ENCODE assay signal across 8 cellular contexts in the genomic region with DNA sequence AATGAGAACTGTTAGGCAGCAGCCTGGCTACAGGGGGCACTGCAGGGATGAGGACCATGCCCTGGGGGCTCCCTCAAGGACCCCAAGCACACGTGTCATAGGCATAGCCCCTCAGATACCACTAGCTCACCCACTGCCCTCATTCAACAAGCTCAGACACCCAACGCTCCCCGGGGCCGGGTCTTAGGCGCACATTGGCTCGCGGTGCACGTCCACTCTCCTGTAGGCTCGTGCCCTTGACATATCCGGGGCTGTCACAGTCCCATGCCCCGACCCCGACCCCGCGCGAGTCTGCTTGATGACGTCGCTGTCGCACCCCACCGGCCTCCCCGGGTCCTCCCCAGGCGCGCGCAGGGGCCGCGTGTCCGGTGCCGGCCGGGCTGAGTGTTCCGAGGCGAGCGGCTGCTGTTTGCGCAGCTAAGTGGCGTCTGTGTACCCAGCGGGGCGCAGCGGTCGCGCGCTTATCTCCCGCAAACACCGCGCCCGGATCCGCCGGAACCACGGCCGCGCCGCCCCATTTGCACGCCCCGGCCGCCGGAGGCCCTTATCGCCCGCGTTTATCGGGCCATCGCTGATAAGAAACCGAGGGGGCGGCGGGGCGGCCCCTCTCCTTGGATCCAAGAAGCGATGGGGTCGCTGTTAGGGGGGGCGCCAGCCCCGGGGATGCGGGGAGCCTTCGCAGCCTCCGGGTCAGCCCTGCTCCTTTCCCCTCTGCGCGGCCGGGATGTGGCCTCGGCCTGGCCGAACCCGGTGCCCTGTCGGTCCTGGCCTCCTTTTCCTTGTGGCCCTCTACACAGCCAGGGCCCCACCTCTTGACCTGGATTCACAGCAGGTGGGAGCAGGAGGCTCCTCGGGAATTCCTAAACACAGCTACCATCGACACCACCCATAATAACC. TPM values are rescaled to one million over a fixed set of nuclear protein-coding genes. Genes with fewer than 3 reads are reported as not detected.
A peak's percentile ranks its signal among the peaks of the same experiment; 100 is the strongest.
DNase-seq lines count a peak whose midpoint lies in the region; ATAC-seq and TF ChIP-seq lines count a peak whose summit lies in the region.

No MANE protein-coding gene starts in this region.

- peak overlapping the region; percentile 33 for H3K4me3 Mint-ChIP-seq in chondrocyte (ENCODE audit: unreplicated experiment)

- CTCF ChIA-PET in A673 (lab: Charles Lee), result no interaction called here
- CTCF ChIA-PET in HEK293T (lab: Yijun Ruan, JAX), result interaction anchor here (1.0 to 3.4 kb wide), 8 partner anchors 9 to 40 kb away, joined by 3 to 20 read pairs (median 4); no protein-coding TSS in a partner anchor

- intact Hi-C loops in A673 (cut with micrococcal nuclease; ENCODE audit: unreplicated experiment), result no loop called here

- DNase-seq in A673 (ENCODE audit: low spot score) (no peak), HEK293T (ENCODE audit: extremely low spot score) (peak; percentile 47), chondrocyte (ENCODE audit: low spot score) (peak; percentile 92), kidney glomerular epithelial cell (lab: John Stamatoyannopoulos, UW) (no peak), NCI-H2107 treated with DMSO at 0.1 percent for 48 hours (lab: John Stamatoyannopoulos, UW; ENCODE audit: unreplicated experiment) (no peak), RPMI8226 (no peak)

- WGBS in mesodermal cell (ENCODE audit: insufficient coverage in 2 of 2), 2 experiments, result 0 to 1% methylated on average over 63 to 75 of the region's 78 CpGs

- no peak for ATAC-seq in GM18868 (IDR thresholded peaks at IDR 0.05; ENCODE audit: unreplicated experiment)

- TF ChIP-seq CTCF in A673 (conservative IDR thresholded peaks at IDR 0.05; ENCODE audit: low read depth, low read length) (peak; percentile 47), chondrocyte (IDR thresholded peaks at IDR 0.05) (peak; percentile 66)

- no peaks in the 10 kb centered on the region for H3K36me3 ChIP-seq in A673 (ENCODE audit: insufficient read depth, low read length, poor library complexity, severe bottlenecking)
- H3K36me3 ChIP-seq in mesodermal cell (ENCODE audit: control insufficient read depth, insufficient read depth, low read length), result no peaks in the 10 kb centered on the region

- no TSS peak for BruUV-seq in A673 (replicated peaks; lab: Mats Ljungman, UMichigan)

- H3K9me3 ChIP-seq in A673 (ENCODE audit: low read depth, low read length, poor library complexity, severe bottlenecking) (no peaks in the 10 kb centered on the region), mesodermal cell (ENCODE audit: control insufficient read depth, low read length) (no peaks in the 10 kb centered on the region)

- H3K27ac ChIP-seq in A673 (ENCODE audit: low read depth, low read length, poor library complexity, severe bottlenecking) (no peak overlapping the region), mesodermal cell (ENCODE audit: low read depth, low read length, severe bottlenecking) (no peak overlapping the region)

- H3K27me3 Mint-ChIP-seq in chondrocyte (ENCODE audit: low read depth), result peaks cover 40% of the 10 kb centered on the region

- no peaks in the 10 kb centered on the region for H3K4me1 ChIP-seq in A673 (ENCODE audit: insufficient read depth, low read length, poor library complexity, severe bottlenecking)
- no peaks in the 10 kb centered on the region for H3K4me1 ChIP-seq in mesodermal cell (ENCODE audit: control insufficient read depth, insufficient read depth, low read length, poor library complexity, severe bottlenecking)

- H3K36me3 Mint-ChIP-seq in chondrocyte (ENCODE audit: low read depth), result no peaks in the 10 kb centered on the region

- H3K27ac Mint-ChIP-seq in chondrocyte (ENCODE audit: unreplicated experiment), result no peak overlapping the region

- POLR2A ChIA-PET in A673 (lab: Charles Lee; ENCODE audit: low non-redundant PET) (no interaction called here), HEK293T (lab: Yijun Ruan, JAX) (interaction anchor here (0.6 to 1.8 kb wide), 16 partner anchors 9 to 82 kb away, joined by 3 to 16 read pairs (median 4); partner anchors contain the start of genes LSM12, PPY and PYY)

- no peaks in the 10 kb centered on the region for H3K4me1 Mint-ChIP-seq in chondrocyte (ENCODE audit: low read depth)

- H3K4me3 ChIP-seq in A673 (ENCODE audit: low read depth, low read length, poor library complexity, severe bottlenecking) (peak overlapping the region; percentile 42), mesodermal cell (ENCODE audit: extremely low read depth, insufficient read depth, low read length, poor library complexity, severe bottlenecking) (peak overlapping the region; percentile 44)

- H3K27me3 ChIP-seq in A673 (replicated peaks; ENCODE audit: insufficient read depth, low read depth, low read length, poor library complexity), result no peaks in the 10 kb centered on the region

- H3K9me3 Mint-ChIP-seq in chondrocyte (ENCODE audit: low read depth), result no peaks in the 10 kb centered on the region

TF ChIP-seq in HEK293T, 16 proteins besides CTCF, POLR2A, EP300 and RAD21:
- no peak for TF ChIP-seq SP1 (IDR thresholded peaks at IDR 0.05)
- peak; percentile 86 for TF ChIP-seq L3MBTL2 (conservative IDR thresholded peaks at IDR 0.05)
- no peak for TF ChIP-seq FOXK2 (IDR thresholded peaks at IDR 0.05)
- no peak for TF ChIP-seq FOXA1 (IDR thresholded peaks at IDR 0.05)

RNA-seq across cellular contexts. Expression of gene NAGS, which starts 20.7 kb away (rescaled TPM):
- total RNA-seq in A673 (2021) (0.24 and 0.50 TPM in 2 replicates), chondrocyte (0.40 to 0.51 TPM (median 0.41 TPM) in 3 replicates)
- 1.4 TPM for polyA plus RNA-seq in mesodermal cell (2013, experiment 1 of 2)
- 1.2 TPM for polyA plus RNA-seq in mesodermal cell (2013, experiment 2 of 2)

RNA-seq across cellular contexts. Expression of gene PYY, which starts 30.0 kb away (rescaled TPM):
- total RNA-seq in A673 (2021) (not detected in 2 replicates), chondrocyte (not detected in 3 replicates)
- not detected for polyA plus RNA-seq in mesodermal cell (2013, experiment 1 of 2)
- not detected for polyA plus RNA-seq in mesodermal cell (2013, experiment 2 of 2)

RNA-seq across cellular contexts. Expression of gene TMEM101, which starts 31.0 kb away (rescaled TPM):
- total RNA-seq in A673 (2021) (12.7 TPM in 2 replicates), chondrocyte (14.1 to 20.4 TPM (median 19.0 TPM) in 3 replicates)
- polyA plus RNA-seq in mesodermal cell (2013, experiment 1 of 2), result 31.5 TPM
- 29.6 TPM for polyA plus RNA-seq in mesodermal cell (2013, experiment 2 of 2)

RNA-seq across cellular contexts. Expression of gene PPY, which starts 41.5 kb away (rescaled TPM):
- not detected in 2 replicates for total RNA-seq in A673 (2021)
- total RNA-seq in chondrocyte, result not detected in 3 replicates
- not detected for polyA plus RNA-seq in mesodermal cell (2013, experiment 1 of 2)
- not detected for polyA plus RNA-seq in mesodermal cell (2013, experiment 2 of 2)

Comparison
In these comparisons a context has a peak if more than half of its experiments do, and no peak if none do; other contexts are left out.
1. DNase-seq: peak in HEK293T (single experiment) and chondrocyte (single experiment); none in A673 (single experiment), kidney glomerular epithelial cell (single experiment), NCI-H2107 treated with DMSO at 0.1 percent for 48 hours (single experiment) and RPMI8226 (single experiment).